In genomic region chr10:76397957-76398665, GRCh38 we compare ENCODE assay signal across 16 cellular contexts.
DNase-seq lines count a peak whose midpoint lies in the region; ATAC-seq and TF ChIP-seq lines count a peak whose summit lies in the region.
"Had no signal": no experiment of that assay in that cellular context is flagged by ENCODE, and none has a peak within 500 bp of the region (broad histone marks: within the 10 kb centered on the region; RNA-seq: fewer than 3 reads in every experiment).

No MANE protein-coding gene starts in this region.

- no peak overlapping the region for H3K9ac ChIP-seq in rectal smooth muscle tissue (ENCODE audit: low read length)

- no peaks in the 10 kb centered on the region for H3K9me3 ChIP-seq in lower lobe of right lung

- POLR2A ChIA-PET in RWPE1 (lab: Yijun Ruan, JAX; ENCODE audit: low non-redundant PET), result no interaction called here

- DNase-seq in EH (ENCODE audit: low read depth) (peak; percentile 50), NCI-H82 treated with DMSO at 0.1 percent for 48 hours (lab: John Stamatoyannopoulos, UW; ENCODE audit: unreplicated experiment) (peak; percentile 26), fibroblast of peridontal ligament (ENCODE audit: extremely low read depth) (peak; percentile 78), RWPE1 (ENCODE audit: low spot score) (no peak), lower lobe of right lung (no peak)
- DNase-seq: activated CD4-positive, alpha-beta T cell treated with anti-CD3 and anti-CD28 coated beads for 36 hours; activated CD8-positive, alpha-beta memory T cell treated with anti-CD3 and anti-CD28 coated beads, Interleukin-2, amount 50 U/mL, for 48 hours; Calu3; GF-D8; HCEC 1CT; NCI-H2107; NK-92 treated with Interleukin-12 subunit alpha and Interleukin-12 subunit beta, amount 100 ng/mL, for 24 hours; nucleus accumbens had no signal

- no peaks in the 10 kb centered on the region for H3K36me3 ChIP-seq in rectal smooth muscle tissue (ENCODE audit: control insufficient read depth, insufficient read depth, low read length)
- no peaks in the 10 kb centered on the region for H3K36me3 ChIP-seq in lower lobe of right lung

- intact Hi-C loops in lower lobe of right lung (cut with DNase I), result no loop called here

- H3K27me3 ChIP-seq in rectal smooth muscle tissue (ENCODE audit: control insufficient read depth, insufficient read depth, low read length), result no peaks in the 10 kb centered on the region
- H3K27me3 ChIP-seq in lower lobe of right lung (ENCODE audit: low read depth), result no peaks in the 10 kb centered on the region

- ATAC-seq in GM18868 (IDR thresholded peaks at IDR 0.05; ENCODE audit: unreplicated experiment) (no peak), lower lobe of right lung (no peak)
- ATAC-seq in activated CD4-positive, CD25-positive, alpha-beta regulatory T cell treated with anti-CD3 and anti-CD28 coated beads, Interleukin-2, amount 50 U/mL, for 24 hours, result no peak
- ATAC-seq: activated CD4-positive, alpha-beta T cell treated with anti-CD3 and anti-CD28 coated beads for 36 hours had no signal

- H3K4me3 ChIP-seq in rectal smooth muscle tissue (ENCODE audit: low read length) (no peak overlapping the region), lower lobe of right lung (no peak overlapping the region)

- CTCF ChIA-PET in RWPE1 (lab: Yijun Ruan, JAX), result no interaction called here

- H3K27ac ChIP-seq in rectal smooth muscle tissue (ENCODE audit: low read depth, low read length), result peak overlapping the region; percentile 81
- H3K27ac ChIP-seq in RWPE1, result no peak overlapping the region
- H3K27ac ChIP-seq in lower lobe of right lung, result no peak overlapping the region

- peaks cover 19% of the 10 kb centered on the region for H3K4me1 ChIP-seq in rectal smooth muscle tissue (ENCODE audit: control insufficient read depth, insufficient read depth, low read length)
- no peaks in the 10 kb centered on the region for H3K4me1 ChIP-seq in lower lobe of right lung

- TF ChIP-seq CTCF in RWPE1 (conservative IDR thresholded peaks at IDR 0.05; ENCODE audit: low read depth) (no peak), lower lobe of right lung (IDR thresholded peaks at IDR 0.05) (no peak)

Comparison
In these comparisons a context has a peak if more than half of its experiments do, and no peak if none do; other contexts are left out.
1. DNase-seq: peak in EH (single experiment), NCI-H82 treated with DMSO at 0.1 percent for 48 hours (single experiment) and fibroblast of peridontal ligament (single experiment); none in RWPE1 (single experiment) and lower lobe of right lung (single experiment).